18 cellular contexts compared by ENCODE assay signal in genomic region chr14:60848066-60848465, GRCh38.
"Had no signal": no experiment of that assay in that cellular context is flagged by ENCODE, and none has a peak within 500 bp of the region (broad histone marks: within the 10 kb centered on the region; RNA-seq: fewer than 3 reads in every experiment).

No MANE protein-coding gene starts in this region.

- H3K27ac ChIP-seq: brain microvascular endothelial cell, coronary artery, gastroesophageal sphincter, heart right ventricle, right atrium auricular region, thyroid gland had no signal

- H3K9me3 ChIP-seq: thyroid gland had no signal

- H3K27me3 ChIP-seq: brain microvascular endothelial cell, gastroesophageal sphincter, heart right ventricle, right atrium auricular region, thyroid gland had no signal

- DNase-seq: activated CD4-positive, alpha-beta T cell treated with anti-CD3 and anti-CD28 coated beads, Interleukin-2, amount 10 ng/mL, durations not matched to agents 24 days and 14 days; activated CD8-positive, alpha-beta T cell treated with anti-CD3 and anti-CD28 coated beads for 36 hours; activated naive CD4-positive, alpha-beta T cell treated with anti-CD3 and anti-CD28 coated beads for 36 hours; activated naive CD8-positive, alpha-beta T cell treated with anti-CD3 and anti-CD28 coated beads, Interleukin-2, amount 50 U/mL, for 24 hours; activated T-cell treated with anti-CD3 and anti-CD28 coated beads, Interleukin-2, amount 50 U/mL, for 24 hours; aorta; brain microvascular endothelial cell; heart right ventricle; kidney glomerular epithelial cell; left ventricle myocardium superior; mucosa of descending colon; naive B cell; stimulated activated CD4-positive, alpha-beta T cell treated with anti-CD3 and anti-CD28 coated beads, Interleukin-2, amount 100 ng/mL, for 24 hours; stimulated activated naive CD4-positive, alpha-beta T cell treated with Interleukin-2 at 50 U/mL for 16 hours; thyroid gland had no signal

- H3K4me3 ChIP-seq: coronary artery, gastroesophageal sphincter, heart right ventricle, mucosa of descending colon, right atrium auricular region, thyroid gland had no signal

- H3K4me1 ChIP-seq: gastroesophageal sphincter, right atrium auricular region, thyroid gland had no signal

- H3K36me3 ChIP-seq: brain microvascular endothelial cell, right atrium auricular region, thyroid gland had no signal
